Comparison of ENCODE assay signal across 12 cellular contexts in the genomic region with DNA sequence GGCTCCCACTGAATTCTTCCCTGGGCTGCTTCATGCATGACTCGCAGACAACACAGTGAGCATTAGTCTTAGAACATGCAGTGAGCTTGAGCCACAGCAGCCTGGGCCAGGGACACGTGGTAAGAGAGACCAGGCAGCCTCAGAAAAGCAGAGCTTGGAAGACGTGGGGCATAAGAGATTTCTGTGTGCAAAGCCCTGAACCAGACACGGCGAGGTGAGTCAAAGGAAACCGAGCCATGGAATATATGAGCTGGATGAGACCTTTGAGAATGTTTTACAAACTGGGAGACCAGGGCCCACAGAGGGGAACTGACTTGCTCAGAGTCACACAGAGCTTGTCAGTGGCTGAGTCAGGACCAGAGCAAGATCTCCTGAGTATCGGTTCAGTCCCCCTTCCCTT. TPM values are rescaled to one million over a fixed set of nuclear protein-coding genes. Genes with fewer than 3 reads are reported as not detected.
DNase-seq lines count a peak whose midpoint lies in the region; ATAC-seq and TF ChIP-seq lines count a peak whose summit lies in the region.
"Had no signal": no experiment of that assay in that cellular context is flagged by ENCODE, and none has a peak within 500 bp of the region (broad histone marks: within the 10 kb centered on the region; RNA-seq: fewer than 3 reads in every experiment).

No MANE protein-coding gene starts in this region.

- H4K20me1 ChIP-seq in fibroblast of lung (ENCODE audit: control insufficient read depth, extremely low read depth, insufficient read depth, low read length): peaks cover 2% of the 10 kb centered on the region

- no peaks in the 10 kb centered on the region for H3K4me1 ChIP-seq in fibroblast of lung (ENCODE audit: control insufficient read depth, extremely low read depth, insufficient read depth, low read length)

- H3K4me3 ChIP-seq in AG04449 (ENCODE audit: low read depth, low read length) (no peak overlapping the region), fibroblast of lung (replicated peaks in 1 of 4; ENCODE audit: control extremely low read depth in 1 of 4, insufficient read depth in 1 of 4, low read depth in 3 of 4, low read length in 4 of 4) (no peak overlapping the region)
- H3K4me3 ChIP-seq: GM23338 had no signal

- DNase-seq in AG04449 (ENCODE audit: low read depth, low spot score) (peak; percentile 46), HFFc6 (peak; percentile 8), fibroblast of lung (ENCODE audit: low read depth in 2 of 2) (peak; percentile 41 to 56), omental fat pad (ENCODE audit: low spot score) (no peak), hypothalamus (lab: John Stamatoyannopoulos, UW) (no peak), NCI-H1930 (lab: John Stamatoyannopoulos, UW) (no peak)
- no peak for DNase-seq in activated CD4-positive, CD25-positive, alpha-beta regulatory T cell (lab: John Stamatoyannopoulos, UW)
- DNase-seq: erythroblast, kidney glomerular epithelial cell, NCI-H1694 treated with DMSO at 0.1 percent for 48 hours had no signal

- no peaks in the 10 kb centered on the region for H3K27me3 ChIP-seq in fibroblast of lung (ENCODE audit: control insufficient read depth, insufficient read depth, low read length)

- peak; percentile 17 for ATAC-seq in omental fat pad (ENCODE audit: low FRiP score)
- no peak for ATAC-seq in HG03520 (IDR thresholded peaks at IDR 0.05; ENCODE audit: unreplicated experiment)
- ATAC-seq: GM23338 had no signal

- no peak overlapping the region for H3K27ac ChIP-seq in fibroblast of lung (ENCODE audit: insufficient read depth, low read length)

- peaks cover 37% of the 10 kb centered on the region for H3K27me3 Mint-ChIP-seq in HFFc6 (ENCODE audit: insufficient read depth)

- H3K9me3 Mint-ChIP-seq in HFFc6: no peaks in the 10 kb centered on the region
- H3K9me3 Mint-ChIP-seq: GM23338 had no signal

- no peaks in the 10 kb centered on the region for H3K4me1 Mint-ChIP-seq in HFFc6 (ENCODE audit: low read depth)

- TF ChIP-seq CTCF in AG04449 (IDR thresholded peaks at IDR 0.05; ENCODE audit: insufficient read depth, low read length, missing control alignments): no peak
- no peak for TF ChIP-seq CTCF in HFFc6 (IDR thresholded peaks at IDR 0.05)
- no peak for TF ChIP-seq CTCF in fibroblast of lung (conservative IDR thresholded peaks at IDR 0.05 in 1 of 2, IDR thresholded peaks at IDR 0.05 in 1 of 2; ENCODE audit: low read depth in 1 of 2, low read length in 2 of 2)
- TF ChIP-seq CTCF in omental fat pad (IDR thresholded peaks at IDR 0.05): no peak

- POLR2A ChIA-PET in AG04449 (lab: Yijun Ruan, JAX): interaction anchor here (0.5 to 1.0 kb wide), 3 partner anchors 8 to 56 kb away, joined by 3 read pairs; a partner anchor contains a TSS

- H3K4me2 ChIP-seq in fibroblast of lung (ENCODE audit: extremely low read depth, insufficient read depth, low read length): no peak overlapping the region
- H3K4me2 ChIP-seq: GM23338 had no signal

- no peaks in the 10 kb centered on the region for H3K9me3 ChIP-seq in fibroblast of lung (ENCODE audit: control insufficient read depth, insufficient read depth, low read depth, low read length)

- no peak overlapping the region for H3K4me3 Mint-ChIP-seq in HFFc6
- H3K4me3 Mint-ChIP-seq: GM23338 had no signal

- no peak overlapping the region for H3K9ac ChIP-seq in fibroblast of lung (ENCODE audit: insufficient read depth, low read length)

- no peaks in the 10 kb centered on the region for H3K36me3 ChIP-seq in fibroblast of lung (ENCODE audit: control insufficient read depth, insufficient read depth, low read length)

- no peaks in the 10 kb centered on the region for H3K36me3 Mint-ChIP-seq in HFFc6 (ENCODE audit: low read depth)

- H2AFZ ChIP-seq in fibroblast of lung (ENCODE audit: low read length): no peak overlapping the region
- H2AFZ ChIP-seq: GM23338 had no signal

- H3K79me2 ChIP-seq in fibroblast of lung (ENCODE audit: control insufficient read depth, insufficient read depth, low read length): no peaks in the 10 kb centered on the region

- H3K27ac Mint-ChIP-seq in HFFc6: no peak overlapping the region
- H3K27ac Mint-ChIP-seq: GM23338 had no signal

- CTCF ChIA-PET in AG04449 (lab: Yijun Ruan, JAX): interaction anchor here (1.4 to 2.9 kb wide), 4 partner anchors 20 to 67 kb away, joined by 3 to 12 read pairs (median 10); no protein-coding TSS in a partner anchor

RNA-seq across cellular contexts. Expression of a gene that starts 8.5 kb away (rescaled TPM):
- total RNA-seq in HFFc6 (2021; fragmentation: NEBNext Ultra II Directional; extraction: Animal tissue kit (Norgen Biotek cat#: 25700)): not detected
- total RNA-seq in fibroblast of lung (5.1 and 8.0 TPM in 2 replicates), omental fat pad (10 to 100 TPM; 21.5 to 79.9 (median 25.6) TPM)
- 0.43 and 11.5 TPM in 2 replicates for polyA plus RNA-seq in fibroblast of lung
- polyA plus RNA-seq in fibroblast of lung (2012): 0.21 and 7.2 TPM in 2 replicates
- polyA minus RNA-seq in fibroblast of lung (ENCODE audit: low replicate concordance): 11.4 TPM in 1 of 2 replicates, not detected in the other

RNA-seq across cellular contexts. Expression of a gene that starts 44.2 kb away (rescaled TPM):
- total RNA-seq in HFFc6 (2021; fragmentation: NEBNext Ultra II Directional; extraction: Animal tissue kit (Norgen Biotek cat#: 25700)): not detected
- not detected in 2 replicates for total RNA-seq in fibroblast of lung
- polyA plus RNA-seq in fibroblast of lung: not detected in 2 replicates
- polyA plus RNA-seq in fibroblast of lung (2012): not detected in 2 replicates
- polyA minus RNA-seq in fibroblast of lung (ENCODE audit: low replicate concordance): not detected in 2 replicates
- total RNA-seq in omental fat pad: under 1 TPM in 1 of 4 donors, not detected in 3; 0.50 TPM
- polyA plus RNA-seq: GM23338 had no signal

Comparison
In these comparisons a context has a peak if more than half of its experiments do, and no peak if none do; other contexts are left out.
1. DNase-seq: peak in AG04449 (single experiment), HFFc6 (single experiment) and fibroblast of lung (2 of 2); none in omental fat pad (single experiment), hypothalamus (0 of 51), NCI-H1930 (0 of 2) and activated CD4-positive, CD25-positive, alpha-beta regulatory T cell (0 of 4).